In genomic region chr4:1989533-1990347, GRCh38 we compare ENCODE assay signal across 19 cellular contexts. TPM values are rescaled to one million over a fixed set of nuclear protein-coding genes. Genes with fewer than 3 reads are reported as not detected.
DNase-seq lines count a peak whose midpoint lies in the region; ATAC-seq and TF ChIP-seq lines count a peak whose summit lies in the region.
"Had no signal": no experiment of that assay in that cellular context is flagged by ENCODE, and none has a peak within 500 bp of the region (broad histone marks: within the 10 kb centered on the region; RNA-seq: fewer than 3 reads in every experiment).

No MANE protein-coding gene starts in this region.

- peak; percentile 23 for DNase-seq in activated T-cell treated with anti-CD3 and anti-CD28 coated beads, Interleukin-2, amount 50 U/mL, for 24 hours
- DNase-seq in activated T-cell treated with anti-CD3 and anti-CD28 coated beads, Interleukin-2, amount 50 U/mL, for 1 hour: no peak
- DNase-seq in MM.1S (peak; percentile 2), nephron progenitor cell (no peak), spleen (peak; percentile 61), GM23338 (ENCODE audit: low spot score) (no peak), nucleus accumbens (lab: John Stamatoyannopoulos, UW) (no peak)
- DNase-seq: 8988T, COR-L47, DMS 273 treated with DMSO at 0.1 percent for 48 hours, NCI-H1417 treated with DMSO at 0.1 percent for 48 hours, NCI-H1930, NCI-H226, NCI-H524, NCI-H82, OCI-M1, Right ventricle myocardium superior had no signal

- no peak overlapping the region for H3K4me3 Mint-ChIP-seq in activated T-cell treated with anti-CD3 and anti-CD28 coated beads, Interleukin-2, amount 50 U/mL, for 24 hours
- H3K4me3 Mint-ChIP-seq in nephron progenitor cell (no peak overlapping the region), GM23338 (no peak overlapping the region)

- no peaks in the 10 kb centered on the region for H3K27me3 ChIP-seq in MM.1S (replicated peaks; ENCODE audit: insufficient read depth, low read length)
- no peaks in the 10 kb centered on the region for H3K27me3 ChIP-seq in spleen (replicated peaks in 1 of 7)
- H3K27me3 ChIP-seq in GM23338 (ENCODE audit: insufficient read depth): no peaks in the 10 kb centered on the region

- no peak for ATAC-seq in GM23338
- no peak for ATAC-seq in GM19395 (IDR thresholded peaks at IDR 0.05; ENCODE audit: unreplicated experiment)

- H3K27ac Mint-ChIP-seq in activated T-cell treated with anti-CD3 and anti-CD28 coated beads, Interleukin-2, amount 50 U/mL, for 24 hours: peak overlapping the region; percentile 66
- peak overlapping the region; percentile 83 for H3K27ac Mint-ChIP-seq in nephron progenitor cell
- H3K27ac Mint-ChIP-seq in GM23338: no peak overlapping the region

- H3K79me2 ChIP-seq in MM.1S (ENCODE audit: low read length) (peaks cover 45% of the 10 kb centered on the region), GM23338 (replicated peaks; ENCODE audit: insufficient read depth) (peaks cover 46% of the 10 kb centered on the region)

- TF ChIP-seq POLR2A in spleen (IDR thresholded peaks at IDR 0.05): no peak

- H3K36me3 ChIP-seq in MM.1S (replicated peaks; ENCODE audit: insufficient read depth, low read length) (no peaks in the 10 kb centered on the region), spleen (peaks cover 0 to 95% (median 66%) of the 10 kb centered on the region in 6 donors), GM23338 (ENCODE audit: insufficient read depth) (no peaks in the 10 kb centered on the region)

- H3K9me2 ChIP-seq in MM.1S (replicated peaks; ENCODE audit: insufficient read depth, low read length) (no peaks in the 10 kb centered on the region), GM23338 (ENCODE audit: insufficient read depth) (no peaks in the 10 kb centered on the region)

- H3K9me3 ChIP-seq in MM.1S (replicated peaks; ENCODE audit: insufficient read depth, low read length) (no peaks in the 10 kb centered on the region), spleen (no peaks in the 10 kb centered on the region)

- intact Hi-C loops in spleen (cut with DNase I; ENCODE audit: low total_unique reads): no loop called here

- peaks cover 79% of the 10 kb centered on the region for H3K36me3 Mint-ChIP-seq in activated T-cell treated with anti-CD3 and anti-CD28 coated beads, Interleukin-2, amount 50 U/mL, for 24 hours (ENCODE audit: low read depth)
- H3K36me3 Mint-ChIP-seq in nephron progenitor cell (ENCODE audit: low read depth): peaks cover 39% of the 10 kb centered on the region
- peaks cover 33% of the 10 kb centered on the region for H3K36me3 Mint-ChIP-seq in GM23338 (ENCODE audit: low read depth)

- H4K20me1 ChIP-seq in MM.1S (ENCODE audit: insufficient read depth, low read length): no peaks in the 10 kb centered on the region
- peaks cover 37% of the 10 kb centered on the region for H4K20me1 ChIP-seq in GM23338 (replicated peaks; ENCODE audit: insufficient read depth)

- TF ChIP-seq CTCF in MM.1S (IDR thresholded peaks at IDR 0.05; ENCODE audit: low read length) (no peak), nephron progenitor cell (IDR thresholded peaks at IDR 0.05) (no peak), spleen (IDR thresholded peaks at IDR 0.05 in 8 of 11, conservative IDR thresholded peaks at IDR 0.05 in 3 of 11) (no peak), GM23338 (conservative IDR thresholded peaks at IDR 0.05; ENCODE audit: low read depth in 2 of 2) (no peak)

- H3K4me2 ChIP-seq in MM.1S (ENCODE audit: low read depth, low read length): no peak overlapping the region
- no peak overlapping the region for H3K4me2 ChIP-seq in GM23338
- H3K4me2 ChIP-seq: KMS-11 had no signal

- H3K4me3 ChIP-seq in MM.1S (ENCODE audit: low read length) (no peak overlapping the region), spleen (no peak overlapping the region), GM23338 (no peak overlapping the region)

- H3K9ac ChIP-seq in MM.1S (ENCODE audit: low read length): no peak overlapping the region
- H3K9ac ChIP-seq: KMS-11 had no signal

- H3K27ac ChIP-seq in MM.1S (ENCODE audit: low read length) (no peak overlapping the region), spleen (no peak overlapping the region), GM23338 (ENCODE audit: low read depth) (no peak overlapping the region)
- H3K27ac ChIP-seq: KMS-11 had no signal

- WGBS in spleen, 5 donors: 92 to 95% (median 94%) methylated on average over 31 to 33 of the region's 33 CpGs

- H3K4me1 ChIP-seq in MM.1S (ENCODE audit: low read length) (no peaks in the 10 kb centered on the region), spleen (peaks cover 0 to 27% (median 10%) of the 10 kb centered on the region in 6 donors), GM23338 (ENCODE audit: insufficient read depth) (no peaks in the 10 kb centered on the region)

- peaks cover 2% of the 10 kb centered on the region for H3K4me1 Mint-ChIP-seq in activated T-cell treated with anti-CD3 and anti-CD28 coated beads, Interleukin-2, amount 50 U/mL, for 24 hours (ENCODE audit: low read depth)
- H3K4me1 Mint-ChIP-seq in nephron progenitor cell (no peaks in the 10 kb centered on the region), GM23338 (no peaks in the 10 kb centered on the region)

- H3K27me3 Mint-ChIP-seq in activated T-cell treated with anti-CD3 and anti-CD28 coated beads, Interleukin-2, amount 50 U/mL, for 24 hours: no peaks in the 10 kb centered on the region
- H3K27me3 Mint-ChIP-seq in nephron progenitor cell (ENCODE audit: low read depth, poor library complexity): peaks cover 3% of the 10 kb centered on the region
- peaks cover 2% of the 10 kb centered on the region for H3K27me3 Mint-ChIP-seq in GM23338 (ENCODE audit: insufficient read depth, low read depth, poor library complexity)

- no peaks in the 10 kb centered on the region for H3F3A ChIP-seq in MM.1S (ENCODE audit: insufficient read depth, low read length)
- no peaks in the 10 kb centered on the region for H3F3A ChIP-seq in GM23338 (replicated peaks; ENCODE audit: low read depth)

- H2AFZ ChIP-seq in MM.1S (ENCODE audit: low read length) (no peak overlapping the region), GM23338 (no peak overlapping the region)

- no peaks in the 10 kb centered on the region for H3K9me3 Mint-ChIP-seq in activated T-cell treated with anti-CD3 and anti-CD28 coated beads, Interleukin-2, amount 50 U/mL, for 24 hours
- no peaks in the 10 kb centered on the region for H3K9me3 Mint-ChIP-seq in nephron progenitor cell
- H3K9me3 Mint-ChIP-seq in GM23338: no peaks in the 10 kb centered on the region

TF ChIP-seq in GM23338, 12 proteins besides CTCF, POLR2A, EP300 and RAD21 (continues in another document):
- TF ChIP-seq JUNB (IDR thresholded peaks at IDR 0.05; ENCODE audit: unreplicated experiment) (no peak), NANOG (IDR thresholded peaks at IDR 0.05; ENCODE audit: borderline replicate concordance) (no peak)
- TF ChIP-seq, protein P1, sequence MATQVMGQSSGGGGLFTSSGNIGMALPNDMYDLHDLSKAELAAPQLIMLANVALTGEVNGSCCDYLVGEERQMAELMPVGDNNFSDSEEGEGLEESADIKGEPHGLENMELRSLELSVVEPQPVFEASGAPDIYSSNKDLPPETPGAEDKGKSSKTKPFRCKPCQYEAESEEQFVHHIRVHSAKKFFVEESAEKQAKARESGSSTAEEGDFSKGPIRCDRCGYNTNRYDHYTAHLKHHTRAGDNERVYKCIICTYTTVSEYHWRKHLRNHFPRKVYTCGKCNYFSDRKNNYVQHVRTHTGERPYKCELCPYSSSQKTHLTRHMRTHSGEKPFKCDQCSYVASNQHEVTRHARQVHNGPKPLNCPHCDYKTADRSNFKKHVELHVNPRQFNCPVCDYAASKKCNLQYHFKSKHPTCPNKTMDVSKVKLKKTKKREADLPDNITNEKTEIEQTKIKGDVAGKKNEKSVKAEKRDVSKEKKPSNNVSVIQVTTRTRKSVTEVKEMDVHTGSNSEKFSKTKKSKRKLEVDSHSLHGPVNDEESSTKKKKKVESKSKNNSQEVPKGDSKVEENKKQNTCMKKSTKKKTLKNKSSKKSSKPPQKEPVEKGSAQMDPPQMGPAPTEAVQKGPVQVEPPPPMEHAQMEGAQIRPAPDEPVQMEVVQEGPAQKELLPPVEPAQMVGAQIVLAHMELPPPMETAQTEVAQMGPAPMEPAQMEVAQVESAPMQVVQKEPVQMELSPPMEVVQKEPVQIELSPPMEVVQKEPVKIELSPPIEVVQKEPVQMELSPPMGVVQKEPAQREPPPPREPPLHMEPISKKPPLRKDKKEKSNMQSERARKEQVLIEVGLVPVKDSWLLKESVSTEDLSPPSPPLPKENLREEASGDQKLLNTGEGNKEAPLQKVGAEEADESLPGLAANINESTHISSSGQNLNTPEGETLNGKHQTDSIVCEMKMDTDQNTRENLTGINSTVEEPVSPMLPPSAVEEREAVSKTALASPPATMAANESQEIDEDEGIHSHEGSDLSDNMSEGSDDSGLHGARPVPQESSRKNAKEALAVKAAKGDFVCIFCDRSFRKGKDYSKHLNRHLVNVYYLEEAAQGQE (IDR thresholded peaks at IDR 0.05; ENCODE audit: unreplicated experiment): no peak

RNA-seq across cellular contexts. Expression of gene NELFA, which starts 19.0 kb away (rescaled TPM):
- 10 to 100 TPM; 20.2 to 36.6 (median 31.5) TPM for total RNA-seq in spleen
- 10 to 100 TPM; 19.9 to 29.6 (median 20.1) TPM for polyA plus RNA-seq in spleen
- total RNA-seq in GM23338 (2014; rRNA removed; shearing (Covaris generic)): 60.8 and 62.8 TPM in 2 replicates
- 62.2 and 63.3 TPM in 2 replicates for polyA plus RNA-seq in GM23338 (2016; fragmentation: Nextera tagmentation; extraction: Ambion mirVana)

Comparison
In these comparisons a context has a peak if more than half of its experiments do, and no peak if none do; other contexts are left out.
1. DNase-seq: peak in activated T-cell treated with anti-CD3 and anti-CD28 coated beads, Interleukin-2, amount 50 U/mL, for 24 hours (single experiment), MM.1S (single experiment) and spleen (single experiment); none in activated T-cell treated with anti-CD3 and anti-CD28 coated beads, Interleukin-2, amount 50 U/mL, for 1 hour (single experiment), nephron progenitor cell (single experiment), GM23338 (single experiment) and nucleus accumbens (0 of 56).